In genomic region chr1:27102707-27103468, GRCh38 we compare ENCODE assay signal across 8 cellular contexts. TPM values are rescaled to one million over a fixed set of nuclear protein-coding genes. Genes with fewer than 3 reads are reported as not detected.
DNase-seq lines count a peak whose midpoint lies in the region; ATAC-seq lines count a peak whose summit lies in the region.

No MANE protein-coding gene starts in this region.

- H3K4me1 Mint-ChIP-seq in effector memory CD8-positive, alpha-beta T cell (ENCODE audit: low read depth in 2 of 2), result peaks cover 6 to 11% of the 10 kb centered on the region in 2 donors

- no peak overlapping the region for H3K4me3 Mint-ChIP-seq in effector memory CD8-positive, alpha-beta T cell

- peaks cover 12% of the 10 kb centered on the region for H3K36me3 Mint-ChIP-seq in effector memory CD8-positive, alpha-beta T cell (ENCODE audit: insufficient read depth)

- H3K9me3 Mint-ChIP-seq in effector memory CD8-positive, alpha-beta T cell, result no peaks in the 10 kb centered on the region

- peak overlapping the region; percentile 46 to 78 for H3K27ac Mint-ChIP-seq in effector memory CD8-positive, alpha-beta T cell

- DNase-seq in AG08396 (ENCODE audit: low spot score) (peak; percentile 87), NCI-H446 treated with DMSO at 0.1 percent for 48 hours (lab: John Stamatoyannopoulos, UW) (peak; percentile 11), mucosa of gallbladder (ENCODE audit: low spot score) (peak; percentile 79), NCI-H2029 treated with DMSO at 0.1 percent for 48 hours (lab: John Stamatoyannopoulos, UW) (no peak)
- DNase-seq in activated CD8-positive, alpha-beta memory T cell treated with anti-CD3 and anti-CD28 coated beads for 24 hours, result peak; percentile 97
- peak; percentile 79 to 88 (median 84) for DNase-seq in effector memory CD8-positive, alpha-beta T cell
- peak; percentile 74 for DNase-seq in stimulated activated CD8-positive, alpha-beta memory T cell treated with anti-CD3 and anti-CD28 coated beads, Interleukin-7, amount 100 ng/mL, for 24 hours (ENCODE audit: low read depth)

- peak; percentile 50 for ATAC-seq in GM18498 (IDR thresholded peaks at IDR 0.05; ENCODE audit: unreplicated experiment)
- ATAC-seq in effector memory CD8-positive, alpha-beta T cell (replicated peaks), result peak; percentile 81

- H3K27me3 Mint-ChIP-seq in effector memory CD8-positive, alpha-beta T cell, result no peaks in the 10 kb centered on the region

RNA-seq across cellular contexts. Expression of gene SLC9A1, which starts 52.0 kb away (rescaled TPM):
- total RNA-seq in mucosa of gallbladder, result 170 TPM
